ENCODE assay signal across 15 cellular contexts in the genomic region with DNA sequence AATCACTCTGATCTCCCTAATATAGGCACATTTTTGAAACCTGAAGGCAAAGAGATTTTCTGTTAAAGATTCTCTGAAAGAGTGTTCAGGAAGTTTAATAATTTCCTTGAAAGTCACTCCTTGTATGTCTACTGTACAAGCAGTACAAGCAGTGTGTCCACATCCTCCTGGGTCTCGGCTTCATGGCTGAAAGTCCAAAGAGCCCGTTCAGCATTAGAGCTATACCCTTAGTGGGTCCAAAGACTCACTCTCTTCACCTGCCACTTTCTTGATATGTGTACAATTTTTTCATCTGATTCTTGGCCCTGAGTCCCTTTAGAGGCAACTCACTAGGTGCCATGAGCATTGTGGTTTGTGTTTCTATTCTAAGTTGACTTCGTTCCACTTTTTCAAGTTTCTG.
DNase-seq lines count a peak whose midpoint lies in the region; ATAC-seq and TF ChIP-seq lines count a peak whose summit lies in the region.
"Had no signal": no experiment of that assay in that cellular context is flagged by ENCODE, and none has a peak within 500 bp of the region (broad histone marks: within the 10 kb centered on the region; RNA-seq: fewer than 3 reads in every experiment).

No MANE protein-coding gene starts in this region.

- H3K9me3 ChIP-seq in CD8-positive, alpha-beta memory T cell (ENCODE audit: low read length), result no peaks in the 10 kb centered on the region
- H3K9me3 ChIP-seq in naive thymus-derived CD4-positive, alpha-beta T cell (ENCODE audit: control insufficient read depth in 2 of 3, low read length in 3 of 3), result no peaks in the 10 kb centered on the region
- H3K9me3 ChIP-seq in endodermal cell (ENCODE audit: control insufficient read depth, low read length), result no peaks in the 10 kb centered on the region
- H3K9me3 ChIP-seq: adrenal gland, MG63 had no signal

- intact Hi-C loops in CD14-positive monocyte (cut with micrococcal nuclease), result loop anchor here in 1 of 2 donors (2.0 to 5.0 kb wide), 2 partner anchors 39 to 57 kb away; no protein-coding TSS in a partner anchor
- intact Hi-C loops in naive thymus-derived CD4-positive, alpha-beta T cell (cut with micrococcal nuclease), result loop anchor here in 1 of 2 donors (2.0 kb wide), 1 partner anchor 17 kb away; no protein-coding TSS in a partner anchor

- no peak for TF ChIP-seq CTCF in CD14-positive monocyte (IDR thresholded peaks at IDR 0.05)
- TF ChIP-seq CTCF in endodermal cell (conservative IDR thresholded peaks at IDR 0.05), result no peak

- DNase-seq in CD14-positive monocyte (ENCODE audit: low spot score) (no peak), endodermal cell (no peak), NCI-H1417 treated with DMSO at 0.1 percent for 48 hours (lab: John Stamatoyannopoulos, UW) (no peak)
- no peak for DNase-seq in CD8-positive, alpha-beta memory T cell
- no peak for DNase-seq in activated naive CD8-positive, alpha-beta T cell treated with anti-CD3 and anti-CD28 coated beads for 36 hours
- DNase-seq in naive thymus-derived CD4-positive, alpha-beta T cell, result no peak
- DNase-seq: MG63, NCI-H2081 treated with DMSO at 0.1 percent for 48 hours, NCI-H774, SW 1271 had no signal

- H3K27ac Mint-ChIP-seq in CD14-positive monocyte, result peak overlapping the region; percentile 69 to 97 (median 93)
- H3K27ac Mint-ChIP-seq in CD8-positive, alpha-beta memory T cell, result peak overlapping the region; percentile 29 to 87 (median 72)
- H3K27ac Mint-ChIP-seq in activated naive CD8-positive, alpha-beta T cell treated with anti-CD3 and anti-CD28 coated beads for 36 hours, result peak overlapping the region; percentile 80
- H3K27ac Mint-ChIP-seq in naive thymus-derived CD4-positive, alpha-beta T cell, result peak overlapping the region in 8 of 9 donors; percentile 30 to 94 (median 86)
- H3K27ac Mint-ChIP-seq in endodermal cell, result no peak overlapping the region
- H3K27ac Mint-ChIP-seq: progenitor cell of endocrine pancreas had no signal

- peaks cover 89% of the 10 kb centered on the region for H3K4me1 ChIP-seq in CD8-positive, alpha-beta memory T cell (ENCODE audit: insufficient read depth, low read length)
- H3K4me1 ChIP-seq in naive thymus-derived CD4-positive, alpha-beta T cell (ENCODE audit: control insufficient read depth in 2 of 2, insufficient read depth in 2 of 2, low read length in 2 of 2), result peaks cover 35 to 81% of the 10 kb centered on the region in 2 donors
- no peaks in the 10 kb centered on the region for H3K4me1 ChIP-seq in endodermal cell (ENCODE audit: control insufficient read depth, insufficient read depth, low read length)

- POLR2A ChIA-PET in CD8-positive, alpha-beta memory T cell (lab: Charles Lee), result interaction anchor here (1.0 kb wide), 1 partner anchor 13 kb away, joined by 3 read pairs; no protein-coding TSS in a partner anchor
- POLR2A ChIA-PET in naive thymus-derived CD4-positive, alpha-beta T cell (lab: Charles Lee), result interaction anchor here (0.9 to 2.5 kb wide), 6 partner anchors 10 to 246 kb away, joined by 3 to 21 read pairs (median 3); a partner anchor contains a TSS

- H3K36me3 ChIP-seq in CD8-positive, alpha-beta memory T cell (ENCODE audit: insufficient read depth, low read length), result no peaks in the 10 kb centered on the region
- H3K36me3 ChIP-seq in naive thymus-derived CD4-positive, alpha-beta T cell (ENCODE audit: control insufficient read depth in 2 of 3, insufficient read depth in 3 of 3, low read length in 3 of 3), result no peaks in the 10 kb centered on the region
- no peaks in the 10 kb centered on the region for H3K36me3 ChIP-seq in endodermal cell (ENCODE audit: control insufficient read depth, insufficient read depth, low read length)
- H3K36me3 ChIP-seq: adrenal gland, MG63 had no signal

- H3K9me3 Mint-ChIP-seq in CD14-positive monocyte, result no peaks in the 10 kb centered on the region
- no peaks in the 10 kb centered on the region for H3K9me3 Mint-ChIP-seq in CD8-positive, alpha-beta memory T cell
- no peaks in the 10 kb centered on the region for H3K9me3 Mint-ChIP-seq in activated naive CD8-positive, alpha-beta T cell treated with anti-CD3 and anti-CD28 coated beads for 36 hours
- H3K9me3 Mint-ChIP-seq in naive thymus-derived CD4-positive, alpha-beta T cell, result no peaks in the 10 kb centered on the region
- H3K9me3 Mint-ChIP-seq in endodermal cell, result no peaks in the 10 kb centered on the region

- H3K4me3 ChIP-seq in CD8-positive, alpha-beta memory T cell (ENCODE audit: low read length), result no peak overlapping the region
- no peak overlapping the region for H3K4me3 ChIP-seq in naive thymus-derived CD4-positive, alpha-beta T cell (ENCODE audit: low read length)
- H3K4me3 ChIP-seq in endodermal cell (ENCODE audit: low read length), result no peak overlapping the region
- H3K4me3 ChIP-seq: adrenal gland, MG63 had no signal

- no peak for ATAC-seq in naive thymus-derived CD4-positive, alpha-beta T cell
- ATAC-seq in GM21717 (IDR thresholded peaks at IDR 0.05; ENCODE audit: unreplicated experiment) (no peak), GM21360 (IDR thresholded peaks at IDR 0.05; ENCODE audit: unreplicated experiment) (no peak)

- no peak overlapping the region for H3K9ac ChIP-seq in endodermal cell (ENCODE audit: extremely low read depth, low read length, poor library complexity, severe bottlenecking)

- H3K27ac ChIP-seq in CD8-positive, alpha-beta memory T cell (ENCODE audit: low read depth, low read length), result no peak overlapping the region
- H3K27ac ChIP-seq in naive thymus-derived CD4-positive, alpha-beta T cell (ENCODE audit: low read depth, low read length), result peak overlapping the region; percentile 34
- H3K27ac ChIP-seq in endodermal cell (ENCODE audit: low read depth, low read length), result no peak overlapping the region
- H3K27ac ChIP-seq: epithelial cell of prostate had no signal

- H3K27me3 ChIP-seq in CD8-positive, alpha-beta memory T cell (ENCODE audit: insufficient read depth, low read length, poor library complexity, severe bottlenecking), result no peaks in the 10 kb centered on the region
- H3K27me3 ChIP-seq in naive thymus-derived CD4-positive, alpha-beta T cell (ENCODE audit: control insufficient read depth in 2 of 2, insufficient read depth in 2 of 2, low read length in 2 of 2), result no peaks in the 10 kb centered on the region
- H3K27me3 ChIP-seq in endodermal cell (ENCODE audit: control insufficient read depth, insufficient read depth, low read length, poor library complexity, severe bottlenecking), result no peaks in the 10 kb centered on the region
- H3K27me3 ChIP-seq: adrenal gland, MG63 had no signal

- 96 to 100% methylated on average over 2 to 3 of the region's 3 CpGs for WGBS in endodermal cell (ENCODE audit: insufficient coverage in 1 of 2, insufficient read length in 1 of 2), 2 experiments

- H3K4me1 Mint-ChIP-seq in CD14-positive monocyte, result peaks cover 68% of the 10 kb centered on the region
- H3K4me1 Mint-ChIP-seq in CD8-positive, alpha-beta memory T cell, result peaks cover 84 to 94% (median 91%) of the 10 kb centered on the region in 3 donors
- peaks cover 82% of the 10 kb centered on the region for H3K4me1 Mint-ChIP-seq in activated naive CD8-positive, alpha-beta T cell treated with anti-CD3 and anti-CD28 coated beads for 36 hours
- H3K4me1 Mint-ChIP-seq in naive thymus-derived CD4-positive, alpha-beta T cell, result peaks cover 66 to 98% (median 94%) of the 10 kb centered on the region in 7 donors
- peaks cover 12% of the 10 kb centered on the region for H3K4me1 Mint-ChIP-seq in endodermal cell

- CTCF ChIA-PET in CD8-positive, alpha-beta memory T cell (lab: Charles Lee), result interaction anchor here (1.6 to 9.2 kb wide), 4 partner anchors 10 to 141 kb away, joined by 4 to 59 read pairs (median 6); no protein-coding TSS in a partner anchor
- CTCF ChIA-PET in naive thymus-derived CD4-positive, alpha-beta T cell (lab: Charles Lee), result interaction anchor here (1.1 to 4.5 kb wide), 3 partner anchors 17 to 140 kb away, joined by 3 to 48 read pairs (median 4); no protein-coding TSS in a partner anchor

- H3K36me3 Mint-ChIP-seq in CD14-positive monocyte, result peaks cover 3 to 15% of the 10 kb centered on the region in 2 donors
- peaks cover 0 to 22% (median 7%) of the 10 kb centered on the region in 3 donors for H3K36me3 Mint-ChIP-seq in CD8-positive, alpha-beta memory T cell
- peaks cover 29% of the 10 kb centered on the region for H3K36me3 Mint-ChIP-seq in activated naive CD8-positive, alpha-beta T cell treated with anti-CD3 and anti-CD28 coated beads for 36 hours
- H3K36me3 Mint-ChIP-seq in naive thymus-derived CD4-positive, alpha-beta T cell, result peaks cover 0 to 20% (median 11%) of the 10 kb centered on the region in 5 donors
- H3K36me3 Mint-ChIP-seq in endodermal cell (ENCODE audit: low read depth), result no peaks in the 10 kb centered on the region

- H3K4me3 Mint-ChIP-seq in CD14-positive monocyte (no peak overlapping the region), endodermal cell (no peak overlapping the region)
- peak overlapping the region in 6 of 7 donors; percentile 20 to 81 (median 75) for H3K4me3 Mint-ChIP-seq in CD8-positive, alpha-beta memory T cell
- H3K4me3 Mint-ChIP-seq in activated naive CD8-positive, alpha-beta T cell treated with anti-CD3 and anti-CD28 coated beads for 36 hours, result peak overlapping the region; percentile 63
- H3K4me3 Mint-ChIP-seq in naive thymus-derived CD4-positive, alpha-beta T cell, result peak overlapping the region; percentile 20 to 82 (median 75)

- peaks cover 0 to 2% (median 0%) of the 10 kb centered on the region in 3 donors for H3K27me3 Mint-ChIP-seq in CD14-positive monocyte (ENCODE audit: low read depth in 3 of 3)
- no peaks in the 10 kb centered on the region for H3K27me3 Mint-ChIP-seq in CD8-positive, alpha-beta memory T cell
- H3K27me3 Mint-ChIP-seq in activated naive CD8-positive, alpha-beta T cell treated with anti-CD3 and anti-CD28 coated beads for 36 hours, result no peaks in the 10 kb centered on the region
- no peaks in the 10 kb centered on the region for H3K27me3 Mint-ChIP-seq in naive thymus-derived CD4-positive, alpha-beta T cell
- H3K27me3 Mint-ChIP-seq in endodermal cell (ENCODE audit: insufficient read depth), result no peaks in the 10 kb centered on the region
- H3K27me3 Mint-ChIP-seq: progenitor cell of endocrine pancreas had no signal

Comparison
In these comparisons a context has a peak if more than half of its experiments do, and no peak if none do; other contexts are left out.
1. H3K4me3 Mint-ChIP-seq: peak in CD8-positive, alpha-beta memory T cell (6 of 7), activated naive CD8-positive, alpha-beta T cell treated with anti-CD3 and anti-CD28 coated beads for 36 hours (single experiment) and naive thymus-derived CD4-positive, alpha-beta T cell (10 of 10); none in CD14-positive monocyte (0 of 2) and endodermal cell (single experiment).